Comparison of ENCODE assay signal across 8 cellular contexts in genomic region chr16:75402821-75403475, GRCh38. TPM values are rescaled to one million over a fixed set of nuclear protein-coding genes. Genes with fewer than 3 reads are reported as not detected.
A peak's percentile ranks its signal among the peaks of the same experiment; 100 is the strongest.
DNase-seq lines count a peak whose midpoint lies in the region; ATAC-seq, FAIRE-seq and TF ChIP-seq lines count a peak whose summit lies in the region.

No MANE protein-coding gene starts in this region.

- peaks cover 15% of the 10 kb centered on the region for H3K36me3 ChIP-seq in BE2C
- H3K36me3 ChIP-seq in osteoblast (ENCODE audit: insufficient read depth, low read length): no peaks in the 10 kb centered on the region

- H3K4me1 ChIP-seq in BE2C (no peaks in the 10 kb centered on the region), osteoblast (ENCODE audit: insufficient read depth, low read length) (peaks cover 12% of the 10 kb centered on the region)

- TF ChIP-seq POLR2A in GM12892 (IDR thresholded peaks at IDR 0.05; ENCODE audit: low read depth, low read length): no peak

- peak; percentile 48 for ATAC-seq in esophagus mucosa
- no peak for ATAC-seq in GM21786 (IDR thresholded peaks at IDR 0.05; ENCODE audit: unreplicated experiment)
- no peak for ATAC-seq in GM18511 (IDR thresholded peaks at IDR 0.05; ENCODE audit: unreplicated experiment)

- H3K27me3 ChIP-seq in BE2C: no peaks in the 10 kb centered on the region
- no peaks in the 10 kb centered on the region for H3K27me3 ChIP-seq in osteoblast (ENCODE audit: insufficient read depth, low read length)

- TF ChIP-seq CTCF in BE2C (IDR thresholded peaks at IDR 0.05; ENCODE audit: low read depth, low read length) (peak; percentile 61), osteoblast (IDR thresholded peaks at IDR 0.05; ENCODE audit: extremely low read depth, low read depth, low read length) (peak; percentile 75)

- H4K20me1 ChIP-seq in osteoblast (ENCODE audit: insufficient read depth, low read length): no peaks in the 10 kb centered on the region

- peak overlapping the region; percentile 86 for H3K27ac ChIP-seq in osteoblast (ENCODE audit: low read depth, low read length)

- H2AFZ ChIP-seq in osteoblast (ENCODE audit: low read length): no peak overlapping the region

- no peaks in the 10 kb centered on the region for H3K9me3 ChIP-seq in BE2C
- H3K9me3 ChIP-seq in osteoblast (ENCODE audit: low read depth, low read length): no peaks in the 10 kb centered on the region

- FAIRE-seq in GM12892 (lab: Jason Lieb, UNC): peak; percentile 67

- H3K79me2 ChIP-seq in osteoblast (ENCODE audit: insufficient read depth, low read length): peaks cover under 1% of the 10 kb centered on the region

- H3K4me3 ChIP-seq in BE2C (ENCODE audit: low read depth, low read length) (no peak overlapping the region), osteoblast (ENCODE audit: insufficient read depth, low read length) (no peak overlapping the region)

- H3K4me2 ChIP-seq in osteoblast (ENCODE audit: insufficient read depth, low read length): peak overlapping the region; percentile 0

- DNase-seq in BE2C (peak; percentile 13), GM12892 (ENCODE audit: insufficient read length) (no peak), OCI-M1 (lab: John Stamatoyannopoulos, UW) (peak; percentile 55), osteoblast (ENCODE audit: insufficient read length, low spot score, missing footprints) (peak; percentile 63), T1000 (lab: John Stamatoyannopoulos, UW) (no peak)

RNA-seq across cellular contexts. Expression of gene CFDP1, which starts 30.4 kb away (rescaled TPM):
- 107 TPM for polyA plus RNA-seq in BE2C (2012; ENCODE audit: insufficient read depth, insufficient read length, low read depth)
- polyA plus RNA-seq in GM12892 (2012; ENCODE audit: missing spikeins): 55.3 TPM
- total RNA-seq in esophagus mucosa: 33.5 TPM
- 37.7 and 41.3 TPM in 2 replicates for total RNA-seq in osteoblast

Comparison
In these comparisons a context has a peak if more than half of its experiments do, and no peak if none do; other contexts are left out.
1. DNase-seq: peak in BE2C (single experiment), OCI-M1 (single experiment) and osteoblast (single experiment); none in GM12892 (single experiment) and T1000 (single experiment).